Comparison of ENCODE assay signal across 5 cellular contexts in genomic region chr3:166489826-166490225, GRCh38.
"Had no signal": no experiment of that assay in that cellular context is flagged by ENCODE, and none has a peak within 500 bp of the region (broad histone marks: within the 10 kb centered on the region; RNA-seq: fewer than 3 reads in every experiment).

No MANE protein-coding gene starts in this region.

- DNase-seq: IMR-90, KBM-7 had no signal

- H3K4me3 ChIP-seq: K562 had no signal

- ATAC-seq: HepG2, K562 had no signal

- H3K27ac ChIP-seq: HL-60 had no signal
